In genomic region chr3:23028294-23028693, GRCh38 we compare ENCODE assay signal across 35 cellular contexts.
"Had no signal": no experiment of that assay in that cellular context is flagged by ENCODE, and none has a peak within 500 bp of the region (broad histone marks: within the 10 kb centered on the region; RNA-seq: fewer than 3 reads in every experiment).

No MANE protein-coding gene starts in this region.

- H3K27ac Mint-ChIP-seq: activated CD4-positive, alpha-beta memory T cell treated with anti-CD3 and anti-CD28 coated beads for 36 hours; activated CD4-positive, alpha-beta T cell treated with anti-CD3 and anti-CD28 coated beads for 36 hours; activated CD4-positive, alpha-beta T cell treated with anti-CD3 and anti-CD28 coated beads, Interleukin-2, amount 10 ng/mL, durations not matched to agents 24 days and 14 days; activated CD8-positive, alpha-beta memory T cell treated with anti-CD3 and anti-CD28 coated beads, Interleukin-2, amount 10 ng/mL, durations not matched to agents 7 days and 5 days; activated CD8-positive, alpha-beta T cell treated with anti-CD3 and anti-CD28 coated beads, Interleukin-2, amount 10 ng/mL, durations not matched to agents 7 days and 5 days; activated naive CD4-positive, alpha-beta T cell treated with anti-CD3 and anti-CD28 coated beads for 36 hours; activated naive CD4-positive, alpha-beta T cell treated with anti-CD3 and anti-CD28 coated beads, Interleukin-2, amount 50 U/mL, for 24 hours; activated naive CD8-positive, alpha-beta T cell treated with anti-CD3 and anti-CD28 coated beads for 36 hours; activated naive CD8-positive, alpha-beta T cell treated with anti-CD3 and anti-CD28 coated beads, Interleukin-2, amount 50 U/mL, for 24 hours; activated T-helper 1 cell treated with anti-CD3 and anti-CD28 coated beads, Interleukin-12 subunit alpha, Interleukin-12 subunit beta, Interleukin-2, Interleukin-4 antibody, amounts not matched to agents 30 ng/mL and 10 ng/mL and 1 ng/mL, durations not matched to agents 14 hours and 24 hours and 36 hours; activated T-helper 2 cell treated with anti-CD3 and anti-CD28 coated beads, Interferon-gamma antibody, Interleukin-2, Interleukin-4, amounts not matched to agents 10 μg/mL and 5 μg/mL and 100 μg/mL, durations not matched to agents 14 hours and 24 hours and 36 hours; T-helper 17 cell; T-helper 2 cell treated with Interferon-gamma antibody and Interleukin-4, amounts not matched to agents 5 μg/mL and 100 μg/mL, for 36 hours had no signal

- ATAC-seq: activated CD4-positive, alpha-beta T cell treated with anti-CD3 and anti-CD28 coated beads for 36 hours; activated CD8-positive, alpha-beta memory T cell treated with anti-CD3 and anti-CD28 coated beads, Interleukin-2, amount 10 ng/mL, durations not matched to agents 7 days and 5 days; activated CD8-positive, alpha-beta T cell treated with anti-CD3 and anti-CD28 coated beads, Interleukin-2, amount 10 ng/mL, durations not matched to agents 7 days and 5 days; activated naive CD8-positive, alpha-beta T cell treated with anti-CD3 and anti-CD28 coated beads, Interleukin-2, amount 50 U/mL, for 24 hours; body of pancreas; T-helper 17 cell had no signal

- H3K4me3 ChIP-seq: adrenal gland, body of pancreas, cardiac muscle cell, colonic mucosa, esophagus squamous epithelium had no signal

- FAIRE-seq: endothelial cell of umbilical vein, frontal cortex had no signal

- H3K4me1 Mint-ChIP-seq: activated CD4-positive, alpha-beta T cell treated with anti-CD3 and anti-CD28 coated beads for 36 hours; activated CD4-positive, alpha-beta T cell treated with anti-CD3 and anti-CD28 coated beads, Interleukin-2, amount 10 ng/mL, durations not matched to agents 24 days and 14 days; activated CD8-positive, alpha-beta memory T cell treated with anti-CD3 and anti-CD28 coated beads, Interleukin-2, amount 10 ng/mL, durations not matched to agents 7 days and 5 days; activated naive CD4-positive, alpha-beta T cell treated with anti-CD3 and anti-CD28 coated beads, Interleukin-2, amount 50 U/mL, for 24 hours; activated naive CD8-positive, alpha-beta T cell treated with anti-CD3 and anti-CD28 coated beads for 36 hours; activated naive CD8-positive, alpha-beta T cell treated with anti-CD3 and anti-CD28 coated beads, Interleukin-2, amount 50 U/mL, for 24 hours; T-helper 17 cell had no signal

- H3K36me3 Mint-ChIP-seq: activated CD4-positive, alpha-beta memory T cell treated with anti-CD3 and anti-CD28 coated beads for 36 hours; activated CD8-positive, alpha-beta memory T cell treated with anti-CD3 and anti-CD28 coated beads, Interleukin-2, amount 10 ng/mL, durations not matched to agents 7 days and 5 days; activated naive CD4-positive, alpha-beta T cell treated with anti-CD3 and anti-CD28 coated beads, Interleukin-2, amount 50 U/mL, for 24 hours; activated naive CD8-positive, alpha-beta T cell treated with anti-CD3 and anti-CD28 coated beads for 36 hours had no signal

- H3K27me3 ChIP-seq: adrenal gland, body of pancreas, cardiac muscle cell, colonic mucosa, esophagus squamous epithelium had no signal

- H3K27me3 Mint-ChIP-seq: activated CD4-positive, alpha-beta memory T cell treated with anti-CD3 and anti-CD28 coated beads for 36 hours; activated CD4-positive, alpha-beta T cell treated with anti-CD3 and anti-CD28 coated beads for 36 hours; activated CD4-positive, alpha-beta T cell treated with anti-CD3 and anti-CD28 coated beads, Interleukin-2, amount 10 ng/mL, durations not matched to agents 24 days and 14 days; activated CD8-positive, alpha-beta memory T cell treated with anti-CD3 and anti-CD28 coated beads, Interleukin-2, amount 10 ng/mL, durations not matched to agents 7 days and 5 days; activated naive CD8-positive, alpha-beta T cell treated with anti-CD3 and anti-CD28 coated beads for 36 hours; activated naive CD8-positive, alpha-beta T cell treated with anti-CD3 and anti-CD28 coated beads, Interleukin-2, amount 50 U/mL, for 24 hours; T-helper 17 cell had no signal

- H3K9me3 Mint-ChIP-seq: activated naive CD4-positive, alpha-beta T cell treated with anti-CD3 and anti-CD28 coated beads, Interleukin-2, amount 50 U/mL, for 24 hours; activated T-helper 2 cell treated with anti-CD3 and anti-CD28 coated beads, Interferon-gamma antibody, Interleukin-2, Interleukin-4, amounts not matched to agents 10 μg/mL and 5 μg/mL and 100 μg/mL, durations not matched to agents 14 hours and 24 hours and 36 hours; T-helper 2 cell treated with Interferon-gamma antibody and Interleukin-4, amounts not matched to agents 5 μg/mL and 100 μg/mL, for 36 hours had no signal

- H3K4me1 ChIP-seq: adrenal gland, body of pancreas, colonic mucosa, esophagus squamous epithelium had no signal

- H3K36me3 ChIP-seq: adrenal gland, cardiac muscle cell, colonic mucosa, esophagus squamous epithelium, WERI-Rb-1 had no signal

- DNase-seq: activated CD4-positive, alpha-beta memory T cell treated with anti-CD3 and anti-CD28 coated beads for 36 hours; activated CD4-positive, alpha-beta T cell treated with anti-CD3 and anti-CD28 coated beads for 36 hours; activated CD4-positive, alpha-beta T cell treated with anti-CD3 and anti-CD28 coated beads, Interleukin-2, amount 10 ng/mL, durations not matched to agents 24 days and 14 days; activated CD4-positive, CD25-positive, alpha-beta regulatory T cell; activated CD4-positive, CD25-positive, alpha-beta regulatory T cell treated with anti-CD3 and anti-CD28 coated beads, Interleukin-2, amount 50 U/mL, for 72 hours; activated CD8-positive, alpha-beta memory T cell treated with anti-CD3 and anti-CD28 coated beads, Interleukin-2, amount 10 ng/mL, durations not matched to agents 7 days and 5 days; activated CD8-positive, alpha-beta memory T cell treated with anti-CD3 and anti-CD28 coated beads, Interleukin-2, amount 50 U/mL, for 4 hours; activated CD8-positive, alpha-beta T cell treated with anti-CD3 and anti-CD28 coated beads, Interleukin-2, amount 10 ng/mL, durations not matched to agents 7 days and 5 days; activated effector memory CD4-positive, alpha-beta T cell treated with anti-CD3 and anti-CD28 coated beads, Interleukin-2, amount 50 U/mL, for 16 hours; activated naive CD4-positive, alpha-beta T cell treated with anti-CD3 and anti-CD28 coated beads for 36 hours; activated naive CD8-positive, alpha-beta T cell treated with anti-CD3 and anti-CD28 coated beads for 36 hours; activated naive CD8-positive, alpha-beta T cell treated with anti-CD3 and anti-CD28 coated beads, Interleukin-2, amount 50 U/mL, for 24 hours; activated T-cell treated with anti-CD3 and anti-CD28 coated beads, Interleukin-2, amount 50 U/mL, for 1 hour; activated T-cell treated with anti-CD3 and anti-CD28 coated beads, Interleukin-2, amount 50 U/mL, for 48 hours; adrenal gland; amygdala; aorta; body of pancreas; central memory CD4-positive, alpha-beta T cell; cerebellar nuclear complex; colonic mucosa; effector CD8-positive, alpha-beta T cell; esophagus squamous epithelium; head of caudate nucleus; T-helper 17 cell; T1000; WERI-Rb-1 had no signal

- H3K9me3 ChIP-seq: adrenal gland, colonic mucosa had no signal

- H3K4me3 Mint-ChIP-seq: activated CD4-positive, alpha-beta memory T cell treated with anti-CD3 and anti-CD28 coated beads for 36 hours; activated CD4-positive, alpha-beta T cell treated with anti-CD3 and anti-CD28 coated beads for 36 hours; activated CD4-positive, alpha-beta T cell treated with anti-CD3 and anti-CD28 coated beads, Interleukin-2, amount 10 ng/mL, durations not matched to agents 24 days and 14 days; activated CD8-positive, alpha-beta memory T cell treated with anti-CD3 and anti-CD28 coated beads, Interleukin-2, amount 10 ng/mL, durations not matched to agents 7 days and 5 days; activated CD8-positive, alpha-beta T cell treated with anti-CD3 and anti-CD28 coated beads, Interleukin-2, amount 10 ng/mL, durations not matched to agents 7 days and 5 days; activated naive CD4-positive, alpha-beta T cell treated with anti-CD3 and anti-CD28 coated beads for 36 hours; activated naive CD4-positive, alpha-beta T cell treated with anti-CD3 and anti-CD28 coated beads, Interleukin-2, amount 50 U/mL, for 24 hours; activated naive CD8-positive, alpha-beta T cell treated with anti-CD3 and anti-CD28 coated beads for 36 hours; activated naive CD8-positive, alpha-beta T cell treated with anti-CD3 and anti-CD28 coated beads, Interleukin-2, amount 50 U/mL, for 24 hours; activated T-helper 1 cell treated with anti-CD3 and anti-CD28 coated beads, Interleukin-12 subunit alpha, Interleukin-12 subunit beta, Interleukin-2, Interleukin-4 antibody, amounts not matched to agents 30 ng/mL and 10 ng/mL and 1 ng/mL, durations not matched to agents 14 hours and 24 hours and 36 hours; T-helper 17 cell; T-helper 2 cell treated with Interferon-gamma antibody and Interleukin-4, amounts not matched to agents 5 μg/mL and 100 μg/mL, for 36 hours had no signal

- H3K27ac ChIP-seq: adrenal gland, body of pancreas, colonic mucosa, epithelial cell of prostate, esophagus squamous epithelium, WERI-Rb-1 had no signal
